ENCODE assay signal across 25 cellular contexts in the genomic region with DNA sequence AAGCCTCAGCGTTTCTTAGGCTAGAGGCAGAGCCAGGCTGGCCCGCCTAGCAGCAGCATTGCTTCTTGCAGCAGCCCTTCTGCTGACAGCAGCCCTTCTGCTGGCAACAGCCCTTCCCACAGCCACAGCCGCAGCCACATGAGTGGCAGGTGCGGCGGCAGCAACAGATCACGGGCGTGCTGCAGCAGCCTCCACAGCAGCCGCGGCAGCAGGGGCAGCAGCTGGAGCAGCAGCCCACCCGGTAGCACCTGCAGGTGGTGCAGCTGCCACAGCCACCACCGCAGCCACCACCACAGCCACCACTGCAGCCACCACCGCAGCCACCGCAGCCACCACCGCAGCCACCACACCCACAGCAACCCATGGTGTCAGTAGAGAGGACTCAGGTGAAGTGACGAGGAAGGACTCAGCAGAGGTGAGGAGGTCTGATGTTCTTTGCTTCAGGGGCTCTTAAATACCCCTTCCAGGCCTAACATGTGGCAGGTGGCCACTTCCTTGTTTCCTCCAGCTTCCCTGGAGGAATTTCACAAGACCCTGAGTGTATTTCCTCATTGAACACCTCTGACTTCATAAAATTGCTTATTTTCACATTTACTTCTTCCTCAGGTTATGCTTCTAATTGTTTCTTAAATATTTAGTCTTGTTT. TPM values are rescaled to one million over a fixed set of nuclear protein-coding genes. Genes with fewer than 3 reads are reported as not detected.
DNase-seq lines count a peak whose midpoint lies in the region; ATAC-seq, FAIRE-seq and TF ChIP-seq lines count a peak whose summit lies in the region.
"Had no signal": no experiment of that assay in that cellular context is flagged by ENCODE, and none has a peak within 500 bp of the region (broad histone marks: within the 10 kb centered on the region; RNA-seq: fewer than 3 reads in every experiment).

A gene with protein sequence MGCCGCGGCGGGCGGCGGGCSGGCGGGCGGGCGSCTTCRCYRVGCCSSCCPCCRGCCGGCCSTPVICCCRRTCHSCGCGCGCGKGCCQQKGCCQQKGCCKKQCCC (minus strand): TSS at position 364 of the 646 bp plus-strand sequence. CDS start 0 bp downstream, at position 364.

- no peak for TF ChIP-seq RAD21 in HepG2 (CRISPR knock-in tag; IDR thresholded peaks at IDR 0.05)

- H3K79me2 ChIP-seq in HepG2 (ENCODE audit: insufficient read depth, low read length), result no peaks in the 10 kb centered on the region

- H3K27ac ChIP-seq in HepG2 (ENCODE audit: extremely low read length, insufficient read depth, low read length) (no peak within 1 kb of the TSS), right lobe of liver (no peak within 1 kb of the TSS), dorsolateral prefrontal cortex (no peak within 1 kb of the TSS), sigmoid colon (no peak within 1 kb of the TSS)
- H3K27ac ChIP-seq: KMS-11, PC-9 had no signal

- no peak for TF ChIP-seq POLR2A in HepG2 (IDR thresholded peaks at IDR 0.05; ENCODE audit: insufficient read depth in 1 of 2, low read depth in 2 of 2, low read length in 2 of 2)
- TF ChIP-seq POLR2A in right lobe of liver (IDR thresholded peaks at IDR 0.05), result no peak
- no peak for TF ChIP-seq POLR2A in sigmoid colon (IDR thresholded peaks at IDR 0.05)

- no peak for ATAC-seq in HepG2
- no peak for ATAC-seq in right lobe of liver
- peak; percentile 20 for ATAC-seq in left colon
- ATAC-seq in stimulated activated naive CD8-positive, alpha-beta T cell treated with anti-CD3 and anti-CD28 coated beads, Interleukin-15, amount 100 ng/mL, for 72 hours, result no peak
- ATAC-seq in left cardiac atrium, result no peak
- ATAC-seq: GM12878 had no signal

- no peak within 1 kb of the TSS for H3K4me3 Mint-ChIP-seq in stimulated activated naive CD8-positive, alpha-beta T cell treated with anti-CD3 and anti-CD28 coated beads, Interleukin-15, amount 100 ng/mL, for 72 hours
- H3K4me3 Mint-ChIP-seq: CD4-positive, alpha-beta T cell had no signal

- intact Hi-C loops in HepG2 (cut with micrococcal nuclease; ENCODE audit: unreplicated experiment), result no loop called here
- intact Hi-C loops in right lobe of liver (cut with DNase I), result no loop called here
- intact Hi-C loops in left colon (cut with DNase I, micrococcal nuclease), result no loop called here
- intact Hi-C loops in dorsolateral prefrontal cortex (cut with DNase I), result no loop called here
- intact Hi-C loops in sigmoid colon (cut with DNase I), result no loop called here
- intact Hi-C loops in left cardiac atrium (cut with DNase I), result no loop called here

- no peaks in the 10 kb centered on the region for H3K36me3 ChIP-seq in HepG2 (replicated peaks in 1 of 2; ENCODE audit: control insufficient read depth in 1 of 2, insufficient read depth in 2 of 2, low read length in 2 of 2)
- H3K36me3 ChIP-seq in right lobe of liver, result no peaks in the 10 kb centered on the region
- H3K36me3 ChIP-seq in sigmoid colon, result no peaks in the 10 kb centered on the region
- H3K36me3 ChIP-seq: HAP-1 had no signal

- 66% methylated on average over 6 of the region's 15 CpGs for WGBS in HepG2 (ENCODE audit: low lambda C conversion rate)
- no CpG with 5 or more reads among the region's 15 CpGs for WGBS in right lobe of liver (ENCODE audit: insufficient coverage, low coverage, low lambda C conversion rate, missing lambda C conversion rate)
- 93% methylated on average over 15 of the region's 15 CpGs for WGBS in sigmoid colon, 2 donors

- H4K20me1 ChIP-seq in HepG2 (ENCODE audit: insufficient read depth, low read length), result no peaks in the 10 kb centered on the region

- H3K9ac ChIP-seq in HepG2 (ENCODE audit: insufficient read depth, low read depth, low read length), result no peak within 1 kb of the TSS
- H3K9ac ChIP-seq: KMS-11 had no signal

- no peaks in the 10 kb centered on the region for H3K4me1 Mint-ChIP-seq in stimulated activated naive CD8-positive, alpha-beta T cell treated with anti-CD3 and anti-CD28 coated beads, Interleukin-15, amount 100 ng/mL, for 72 hours

- no peaks in the 10 kb centered on the region for H3K9me3 Mint-ChIP-seq in stimulated activated naive CD8-positive, alpha-beta T cell treated with anti-CD3 and anti-CD28 coated beads, Interleukin-15, amount 100 ng/mL, for 72 hours
- H3K9me3 Mint-ChIP-seq: CD4-positive, alpha-beta T cell had no signal

- no peak for TF ChIP-seq EP300 in HepG2 (IDR thresholded peaks at IDR 0.05; ENCODE audit: low read depth in 2 of 2, low read length in 2 of 2)
- TF ChIP-seq EP300 in HepG2 (CRISPR knock-in tag; IDR thresholded peaks at IDR 0.05; ENCODE audit: borderline replicate concordance), result no peak
- TF ChIP-seq EP300 in sigmoid colon (IDR thresholded peaks at IDR 0.05), result no peak

- no TSS peak for BruUV-seq in HepG2 (replicated peaks; lab: Mats Ljungman, UMichigan)

- H3K4me1 ChIP-seq in HepG2 (ENCODE audit: insufficient read depth, low read length) (peaks cover 24% of the 10 kb centered on the region), right lobe of liver (peaks cover 0 to under 1% (median 0%) of the 10 kb centered on the region in 4 donors), sigmoid colon (no peaks in the 10 kb centered on the region)
- H3K4me1 ChIP-seq: HAP-1 had no signal

- FAIRE-seq in HepG2 (lab: Jason Lieb, UNC), result no peak
- FAIRE-seq: A549, GM12878, GM19239 had no signal

- POLR2A ChIA-PET in HepG2 (lab: Yijun Ruan, JAX), result no interaction called here

- H2AFZ ChIP-seq in HepG2 (ENCODE audit: low read length), result no peak within 1 kb of the TSS
- H2AFZ ChIP-seq: PC-9 had no signal

- H3K27ac Mint-ChIP-seq in stimulated activated naive CD8-positive, alpha-beta T cell treated with anti-CD3 and anti-CD28 coated beads, Interleukin-15, amount 100 ng/mL, for 72 hours, result peak within 1 kb of the TSS in 1 of 2 donors; percentile 12
- H3K27ac Mint-ChIP-seq: CD4-positive, alpha-beta T cell had no signal

- CTCF ChIA-PET in HepG2 (lab: Yijun Ruan, JAX; ENCODE audit: low intra/inter-chr PET ratio, low total read pairs), result no interaction called here

- in situ Hi-C loops in HepG2 (cut with HindIII; ENCODE audit: extremely low pct_ligation_motif_present, low pct_unique_long_range_greater_than_20kb), result no loop called here

- no peak for DNase-seq in HepG2 (ENCODE audit: low spot score)
- DNase-seq in right lobe of liver, result no peak
- peak; percentile 13 for DNase-seq in SKM-1 (lab: John Stamatoyannopoulos, UW; ENCODE audit: unreplicated experiment)
- no peak for DNase-seq in left colon
- DNase-seq in dorsolateral prefrontal cortex, result no peak
- DNase-seq in stimulated activated naive CD8-positive, alpha-beta T cell treated with anti-CD3 and anti-CD28 coated beads, Interleukin-15, amount 100 ng/mL, for 72 hours, result no peak
- no peak for DNase-seq in sigmoid colon
- no peak for DNase-seq in left cardiac atrium
- DNase-seq: CD4-positive, alpha-beta T cell; DMS53; EL; NCI-H1092 treated with DMSO at 0.1 percent for 48 hours; NCI-H146; NCI-H2029 treated with DMSO at 0.1 percent for 48 hours; NCI-H2171; NCI-H446; NCI-H748 treated with DMSO at 0.1 percent for 48 hours had no signal

- H3K4me3 ChIP-seq in HepG2 (replicated peaks in 1 of 3; ENCODE audit: insufficient read depth in 1 of 3, low read depth in 2 of 3, low read length in 3 of 3) (no peak within 1 kb of the TSS), right lobe of liver (no peak within 1 kb of the TSS), dorsolateral prefrontal cortex (no peak within 1 kb of the TSS), sigmoid colon (no peak within 1 kb of the TSS)
- H3K4me3 ChIP-seq: A549, GM12878, HAP-1, PC-9 had no signal

- H3K4me2 ChIP-seq in HepG2 (ENCODE audit: low read depth, low read length), result no peak within 1 kb of the TSS
- H3K4me2 ChIP-seq: KMS-11, PC-9 had no signal

- peaks cover 41% of the 10 kb centered on the region for H3K27me3 Mint-ChIP-seq in stimulated activated naive CD8-positive, alpha-beta T cell treated with anti-CD3 and anti-CD28 coated beads, Interleukin-15, amount 100 ng/mL, for 72 hours

- H3K27me3 ChIP-seq in HepG2 (ENCODE audit: control insufficient read depth in 1 of 2, insufficient read depth in 2 of 2, low read length in 2 of 2) (no peaks in the 10 kb centered on the region), right lobe of liver (no peaks in the 10 kb centered on the region), dorsolateral prefrontal cortex (peaks cover 0 to 5% (median 0%) of the 10 kb centered on the region in 45 donors), sigmoid colon (no peaks in the 10 kb centered on the region)

- no peaks in the 10 kb centered on the region for H3K9me3 ChIP-seq in HepG2 (ENCODE audit: low read length)
- H3K9me3 ChIP-seq in right lobe of liver, result no peaks in the 10 kb centered on the region
- no peaks in the 10 kb centered on the region for H3K9me3 ChIP-seq in sigmoid colon
- H3K9me3 ChIP-seq: A549, HAP-1 had no signal

- TF ChIP-seq CTCF in HepG2 (CRISPR knock-in tag; IDR thresholded peaks at IDR 0.05) (no peak), right lobe of liver (IDR thresholded peaks at IDR 0.05) (no peak), dorsolateral prefrontal cortex (IDR thresholded peaks at IDR 0.05 in 54 of 56, conservative IDR thresholded peaks at IDR 0.05 in 2 of 56; ENCODE audit: low read depth in 1 of 56, partially characterized antibody in 56 of 56) (no peak), sigmoid colon (IDR thresholded peaks at IDR 0.05) (no peak)

RNA-seq across cellular contexts. Expression of the gene that starts here (rescaled TPM):
- not detected in 2 replicates for total RNA-seq in HepG2 (2016; rRNA removed; fragmentation: Illumina TruSeq; extraction: Trizol)
- not detected in 2 replicates for total RNA-seq in HepG2 (2016; cell fraction: cytosol; rRNA removed; fragmentation: Illumina TruSeq; extraction: Trizol; ENCODE audit: low read depth)
- not detected in 2 replicates for total RNA-seq in HepG2 (2016; cell fraction: insoluble cytoplasmic fraction; rRNA removed; fragmentation: Illumina TruSeq; extraction: Trizol)
- not detected in 2 replicates for total RNA-seq in HepG2 (2016; cell fraction: membrane; rRNA removed; fragmentation: Illumina TruSeq; extraction: Trizol)
- total RNA-seq in HepG2 (2016; cell fraction: nucleus; rRNA removed; fragmentation: Illumina TruSeq; extraction: Trizol), result not detected in 2 replicates
- polyA plus RNA-seq in HepG2 (2011; rRNA removed), result not detected in 2 replicates
- not detected in 2 replicates for polyA plus RNA-seq in HepG2 (2011; cell fraction: cytosol; rRNA removed)
- polyA plus RNA-seq in HepG2 (2011; cell fraction: nucleus; rRNA removed), result not detected in 2 replicates
- not detected in 2 replicates for polyA plus RNA-seq in HepG2 (2012)
- polyA plus RNA-seq in HepG2 (2016; cell fraction: cytosol; fragmentation: Illumina TruSeq; extraction: Trizol; ENCODE audit: low read depth), result not detected in 2 replicates
- not detected in 2 replicates for polyA plus RNA-seq in HepG2 (2016; cell fraction: insoluble cytoplasmic fraction; fragmentation: Illumina TruSeq; extraction: Trizol; ENCODE audit: low read depth)
- polyA plus RNA-seq in HepG2 (2016; cell fraction: membrane; fragmentation: Illumina TruSeq; extraction: Trizol; ENCODE audit: low read depth), result not detected in 2 replicates
- not detected in 2 replicates for polyA plus RNA-seq in HepG2 (2016; cell fraction: nucleus; fragmentation: Illumina TruSeq; extraction: Trizol; ENCODE audit: insufficient read depth, low read depth)
- not detected in 2 replicates for polyA minus RNA-seq in HepG2 (2011; rRNA and poly(A)+ RNA removed; ENCODE audit: low replicate concordance)
- not detected in 2 replicates for polyA minus RNA-seq in HepG2 (2011; cell fraction: cytosol; rRNA and poly(A)+ RNA removed)
- not detected in 2 replicates for polyA minus RNA-seq in HepG2 (2011; cell fraction: nucleus; rRNA and poly(A)+ RNA removed)
- total RNA-seq in right lobe of liver, result not detected
- not detected for total RNA-seq in left colon
- total RNA-seq in dorsolateral prefrontal cortex, result not detected
- not detected for total RNA-seq in sigmoid colon
- not detected for polyA plus RNA-seq in sigmoid colon
- not detected for total RNA-seq in left cardiac atrium
- total RNA-seq: CD4-positive, alpha-beta T cell; GM12878; M059J; PC-9 had no signal
- polyA plus RNA-seq: A549, BJ, GM12878 had no signal

Comparison
In these comparisons a context has a peak if more than half of its experiments do, and no peak if none do; other contexts are left out.
1. Peak in ATAC-seq in left colon; RNA of the gene not detected or under 1 TPM.